ENCODE assay signal across 1 cellular context in the genomic region with DNA sequence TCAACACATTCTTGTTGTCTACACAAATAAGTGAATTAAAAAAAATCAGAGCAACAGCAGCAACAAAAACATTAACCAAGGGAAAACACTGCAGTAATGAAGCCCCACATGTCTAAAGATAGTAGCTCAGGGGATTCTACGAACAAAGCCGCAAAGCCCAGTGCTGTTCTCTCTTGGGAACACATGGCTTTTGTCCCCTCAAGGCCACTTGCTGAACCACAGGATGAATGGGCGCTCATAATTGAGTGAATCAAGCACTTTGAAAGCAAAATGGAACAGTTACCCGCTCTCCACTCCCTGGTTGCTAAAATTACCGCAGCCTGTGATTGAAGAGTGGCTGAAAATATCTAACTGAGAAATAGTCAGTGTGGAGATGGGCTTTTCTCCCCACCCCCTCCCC.
TF ChIP-seq lines count a peak whose summit lies in the region.

No MANE protein-coding gene starts in this region.

TF ChIP-seq in HepG2, 621 proteins besides CTCF, POLR2A, EP300 and RAD21 (continued from another document):
- TF ChIP-seq ZNF253 (CRISPR knock-in tag; IDR thresholded peaks at IDR 0.05; ENCODE audit: borderline replicate concordance) = no peak
